In the genomic region with DNA sequence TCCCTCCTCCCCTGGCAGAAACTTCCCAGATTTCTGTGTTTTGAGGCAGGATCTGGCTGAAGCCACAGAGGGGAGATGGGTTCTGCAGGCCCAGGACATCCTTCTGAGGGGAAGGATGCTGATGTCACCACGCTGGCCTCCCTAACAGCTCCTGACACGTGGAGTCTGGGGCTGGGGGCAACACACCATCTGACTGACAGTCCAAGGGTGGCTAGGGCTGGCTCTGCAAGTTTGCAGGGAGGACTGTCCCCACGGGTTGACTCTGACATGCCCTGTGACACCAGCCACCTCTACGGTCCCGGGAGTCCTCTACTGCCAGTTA, we compare ENCODE assay signal across 1 cellular context.
TF ChIP-seq lines count a peak whose summit lies in the region.

No MANE protein-coding gene starts in this region.

TF ChIP-seq in IMR-90, 13 proteins besides CTCF, POLR2A, EP300 and RAD21:
- TF ChIP-seq MAFK (IDR thresholded peaks at IDR 0.05; ENCODE audit: low read depth, low read length) (no peak), MXI1 (IDR thresholded peaks at IDR 0.05; ENCODE audit: borderline replicate concordance, low read depth, low read length) (no peak), RCOR1 (IDR thresholded peaks at IDR 0.05; ENCODE audit: insufficient replicate concordance, low read length) (no peak), NFE2L2 (IDR thresholded peaks at IDR 0.05; ENCODE audit: low read depth, low read length) (no peak), CHD1 (IDR thresholded peaks at IDR 0.05; ENCODE audit: low read depth, low read length) (no peak), CEBPB (IDR thresholded peaks at IDR 0.05; ENCODE audit: low read depth, low read length) (no peak)
- TF ChIP-seq, protein P1, sequence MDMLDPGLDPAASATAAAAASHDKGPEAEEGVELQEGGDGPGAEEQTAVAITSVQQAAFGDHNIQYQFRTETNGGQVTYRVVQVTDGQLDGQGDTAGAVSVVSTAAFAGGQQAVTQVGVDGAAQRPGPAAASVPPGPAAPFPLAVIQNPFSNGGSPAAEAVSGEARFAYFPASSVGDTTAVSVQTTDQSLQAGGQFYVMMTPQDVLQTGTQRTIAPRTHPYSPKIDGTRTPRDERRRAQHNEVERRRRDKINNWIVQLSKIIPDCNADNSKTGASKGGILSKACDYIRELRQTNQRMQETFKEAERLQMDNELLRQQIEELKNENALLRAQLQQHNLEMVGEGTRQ (IDR thresholded peaks at IDR 0.05; ENCODE audit: low read depth, low read length) = no peak
TF ChIP-seq in IMR-90: peak in this region for 0.
